10 cellular contexts compared by ENCODE assay signal in the genomic region with DNA sequence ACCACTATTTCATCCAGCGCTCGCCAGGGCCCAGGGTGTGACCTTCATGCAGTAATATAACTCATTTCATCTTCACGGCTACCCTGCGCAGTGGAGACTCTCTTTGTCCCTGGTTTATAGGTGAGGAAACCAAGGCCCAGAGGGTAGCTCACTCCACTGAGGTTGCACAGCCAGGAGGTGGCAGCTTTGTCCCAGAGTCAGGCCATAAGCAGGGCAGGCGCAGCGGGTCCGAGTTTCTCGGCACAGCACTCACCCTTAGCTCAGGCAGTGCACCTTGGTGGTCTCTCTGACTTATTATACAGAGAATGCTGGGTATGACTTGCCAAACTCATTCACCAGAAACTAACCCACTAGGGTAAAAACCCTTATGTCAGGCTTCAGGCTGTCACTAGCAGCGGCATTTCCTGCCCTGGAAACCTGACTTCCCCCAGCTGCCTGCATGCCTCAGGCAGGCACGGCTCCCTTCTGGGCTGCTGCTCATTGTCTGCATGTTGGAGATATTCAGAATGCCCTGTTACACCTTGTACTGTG. TPM values are rescaled to one million over a fixed set of nuclear protein-coding genes. Genes with fewer than 3 reads are reported as not detected.
A peak's percentile ranks its signal among the peaks of the same experiment; 100 is the strongest.
DNase-seq lines count a peak whose midpoint lies in the region; ATAC-seq and TF ChIP-seq lines count a peak whose summit lies in the region.
"Had no signal": no experiment of that assay in that cellular context is flagged by ENCODE, and none has a peak within 500 bp of the region (broad histone marks: within the 10 kb centered on the region; RNA-seq: fewer than 3 reads in every experiment).

No MANE protein-coding gene starts in this region.

- no peak overlapping the region for H3K27ac ChIP-seq in CD8-positive, alpha-beta T cell (ENCODE audit: low read depth, low read length)
- H3K27ac ChIP-seq in mammary epithelial cell (ENCODE audit: insufficient read depth, low read depth, low read length) (peak overlapping the region; percentile 91), mesodermal cell (ENCODE audit: low read depth, low read length, severe bottlenecking) (peak overlapping the region; percentile 62), SK-N-SH (ENCODE audit: low read depth in 2 of 2, low read length in 1 of 2) (no peak overlapping the region; a peak in 1 of 4 replicates)

- H3K4me3 Mint-ChIP-seq in CD8-positive, alpha-beta T cell = no peak overlapping the region
- H3K4me3 Mint-ChIP-seq: activated B cell treated with CpG ODN at 0.5 μM for 24 hours had no signal

- H3K36me3 ChIP-seq in CD8-positive, alpha-beta T cell (ENCODE audit: insufficient read depth, low read length) = peaks cover 9% of the 10 kb centered on the region
- peaks cover 60% of the 10 kb centered on the region for H3K36me3 ChIP-seq in NT2/D1 (ENCODE audit: insufficient read depth, insufficient read length, low read length)
- H3K36me3 ChIP-seq in mammary epithelial cell (ENCODE audit: insufficient read depth, low read length) = peaks cover 9% of the 10 kb centered on the region
- H3K36me3 ChIP-seq in mesodermal cell (ENCODE audit: control insufficient read depth, insufficient read depth, low read length) = peaks cover 58% of the 10 kb centered on the region
- H3K36me3 ChIP-seq in SK-N-SH (replicated peaks in 1 of 2; ENCODE audit: control insufficient read depth in 1 of 2, insufficient read depth in 2 of 2, low read length in 1 of 2) = peaks cover 10 to 20% of the 10 kb centered on the region in 2 experiments

- 67% methylated on average over 8 of the region's 10 CpGs for WGBS in mammary epithelial cell (ENCODE audit: low coverage, missing lambda C conversion rate)
- WGBS in mesodermal cell (ENCODE audit: insufficient coverage in 2 of 2), 2 experiments = 84 to 90% methylated on average over 6 to 10 of the region's 10 CpGs
- 91% methylated on average over 9 of the region's 10 CpGs for WGBS in SK-N-SH (ENCODE audit: low lambda C conversion rate)

- no peaks in the 10 kb centered on the region for H3K9me3 ChIP-seq in CD8-positive, alpha-beta T cell (ENCODE audit: low read length)
- H3K9me3 ChIP-seq in NT2/D1 (ENCODE audit: insufficient read depth, low read length) (no peaks in the 10 kb centered on the region), mammary epithelial cell (replicated peaks; ENCODE audit: insufficient read depth, low read length) (no peaks in the 10 kb centered on the region), mesodermal cell (ENCODE audit: control insufficient read depth, low read length) (no peaks in the 10 kb centered on the region), SK-N-SH (no peaks in the 10 kb centered on the region)

- dilution Hi-C loops in mammary epithelial cell (cut with HindIII; ENCODE audit: low sequenced_read_pairs) = no loop called here

- H3K9me3 Mint-ChIP-seq in CD8-positive, alpha-beta T cell = no peaks in the 10 kb centered on the region
- H3K9me3 Mint-ChIP-seq: activated B cell treated with CpG ODN at 0.5 μM for 24 hours had no signal

- no peak for TF ChIP-seq CTCF in CD8-positive, alpha-beta T cell (IDR thresholded peaks at IDR 0.05)
- no peak for TF ChIP-seq CTCF in mammary epithelial cell (conservative IDR thresholded peaks at IDR 0.05 in 1 of 2, IDR thresholded peaks at IDR 0.05 in 1 of 2; ENCODE audit: extremely low read depth in 1 of 2, insufficient read depth in 1 of 2, low read depth in 1 of 2, low read length in 2 of 2)
- no peak for TF ChIP-seq CTCF in SK-N-SH (IDR thresholded peaks at IDR 0.05)

- in situ Hi-C loops in mammary epithelial cell (cut with MboI; ENCODE audit: low sequenced_read_pairs in 2 of 2) = loop anchor here in 1 of 2 donors (10.0 kb wide), 1 partner anchor 87 kb away; no protein-coding TSS in a partner anchor

- H3K27ac Mint-ChIP-seq in CD8-positive, alpha-beta T cell = peak overlapping the region; percentile 32
- H3K27ac Mint-ChIP-seq: activated B cell treated with CpG ODN at 0.5 μM for 24 hours had no signal

- intact Hi-C loops in CD8-positive, alpha-beta T cell (cut with DNase I, micrococcal nuclease) = no loop called here
- intact Hi-C loops in mammary epithelial cell (cut with micrococcal nuclease) (loop anchor here (5.0 to 10.0 kb wide), 2 partner anchors 89 to 287 kb away; no protein-coding TSS in a partner anchor), left colon (cut with DNase I, micrococcal nuclease) (no loop called here)

- H3K4me2 ChIP-seq in mammary epithelial cell (ENCODE audit: insufficient read depth, low read depth, low read length) (peak overlapping the region; percentile 46), SK-N-SH (no peak overlapping the region)

- H2AFZ ChIP-seq in mammary epithelial cell (ENCODE audit: low read depth, low read length) = no peak overlapping the region
- H2AFZ ChIP-seq in SK-N-SH (ENCODE audit: low read depth) = no peak overlapping the region

- no peak for ATAC-seq in CD8-positive, alpha-beta T cell
- ATAC-seq in left colon (no peak), GM18517 (IDR thresholded peaks at IDR 0.05; ENCODE audit: unreplicated experiment) (no peak)

- H3K9ac ChIP-seq in NT2/D1 (ENCODE audit: insufficient read length, low read depth) (peak overlapping the region; percentile 61), mammary epithelial cell (ENCODE audit: insufficient read depth, low read length) (peak overlapping the region; percentile 18), SK-N-SH (no peak overlapping the region)

- no TSS peak for BruUV-seq in mammary epithelial cell (replicated peaks; lab: Mats Ljungman, UMichigan)

- peaks cover 34% of the 10 kb centered on the region for H3K4me1 Mint-ChIP-seq in CD8-positive, alpha-beta T cell (ENCODE audit: low read depth)

- no peaks in the 10 kb centered on the region for H3F3A ChIP-seq in SK-N-SH (replicated peaks; ENCODE audit: insufficient read depth)

- H3K27me3 Mint-ChIP-seq in CD8-positive, alpha-beta T cell (ENCODE audit: low read depth) = no peaks in the 10 kb centered on the region
- H3K27me3 Mint-ChIP-seq: activated B cell treated with CpG ODN at 0.5 μM for 24 hours had no signal

- no peak for TF ChIP-seq RAD21 in SK-N-SH (IDR thresholded peaks at IDR 0.05; ENCODE audit: low read length)

- peaks cover 15% of the 10 kb centered on the region for H3K4me1 ChIP-seq in CD8-positive, alpha-beta T cell (ENCODE audit: insufficient read depth, low read length)
- peaks cover 23% of the 10 kb centered on the region for H3K4me1 ChIP-seq in NT2/D1 (ENCODE audit: insufficient read depth, insufficient read length)
- H3K4me1 ChIP-seq in mammary epithelial cell (ENCODE audit: insufficient read depth, low read length) = peaks cover 38% of the 10 kb centered on the region
- peaks cover 30% of the 10 kb centered on the region for H3K4me1 ChIP-seq in mesodermal cell (ENCODE audit: control insufficient read depth, insufficient read depth, low read length, poor library complexity, severe bottlenecking)
- H3K4me1 ChIP-seq in SK-N-SH (ENCODE audit: control insufficient read depth in 1 of 2, insufficient read depth in 2 of 2, low read depth in 1 of 2, low read length in 1 of 2) = peaks cover 29 to 30% of the 10 kb centered on the region in 2 experiments

- H3K79me2 ChIP-seq in mammary epithelial cell (ENCODE audit: insufficient read depth, low read length) (peaks cover 68% of the 10 kb centered on the region), SK-N-SH (ENCODE audit: insufficient read depth) (peaks cover 61% of the 10 kb centered on the region)

- CTCF ChIA-PET in CD8-positive, alpha-beta T cell (lab: Charles Lee) = interaction anchor here (0.8 to 1.2 kb wide), 2 partner anchors 18 to 24 kb away, joined by 3 to 4 read pairs; no protein-coding TSS in a partner anchor
- CTCF ChIA-PET in mammary epithelial cell (lab: Charles Lee; ENCODE audit: low non-redundant PET) (no interaction called here), SK-N-SH (lab: Yijun Ruan, JAX) (interaction anchor here (2.0 to 5.0 kb wide), 4 partner anchors 13 to 91 kb away, joined by 9 to 27 read pairs (median 18); partner anchors contain the start of gene PPP5C)

- H3K4me3 ChIP-seq in CD8-positive, alpha-beta T cell (ENCODE audit: low read depth, low read length) = no peak overlapping the region
- H3K4me3 ChIP-seq in NT2/D1 (ENCODE audit: insufficient read length, low read depth) (no peak overlapping the region), mammary epithelial cell (replicated peaks in 1 of 3; ENCODE audit: insufficient read depth in 1 of 3, low read depth in 2 of 3, low read length in 3 of 3) (no peak overlapping the region), mesodermal cell (ENCODE audit: extremely low read depth, insufficient read depth, low read length, poor library complexity, severe bottlenecking) (no peak overlapping the region), SK-N-SH (ENCODE audit: low read depth in 2 of 2, low read length in 1 of 2) (no peak overlapping the region)

- no peaks in the 10 kb centered on the region for H3K27me3 ChIP-seq in CD8-positive, alpha-beta T cell (ENCODE audit: insufficient read depth, low read length)
- H3K27me3 ChIP-seq in NT2/D1 (ENCODE audit: insufficient read depth, insufficient read length) = no peaks in the 10 kb centered on the region
- no peaks in the 10 kb centered on the region for H3K27me3 ChIP-seq in mammary epithelial cell (ENCODE audit: insufficient read depth, low read length)
- no peaks in the 10 kb centered on the region for H3K27me3 ChIP-seq in SK-N-SH (ENCODE audit: insufficient read depth)

- TF ChIP-seq EP300 in SK-N-SH (IDR thresholded peaks at IDR 0.05; ENCODE audit: borderline replicate concordance in 1 of 2, low read depth in 1 of 2, low read length in 1 of 2) = no peak

- no peak for DNase-seq in CD8-positive, alpha-beta T cell
- DNase-seq in NT2/D1 (ENCODE audit: low read depth, low spot score) = no peak
- peak; percentile 27 for DNase-seq in mammary epithelial cell
- DNase-seq in left colon = no peak
- no peak for DNase-seq in SK-N-SH
- DNase-seq in NCI-H1417 treated with DMSO at 0.1 percent for 48 hours (lab: John Stamatoyannopoulos, UW) = no peak
- DNase-seq: activated B cell treated with CpG ODN at 0.5 μM for 24 hours, DMS79 treated with DMSO at 0.1 percent for 48 hours had no signal

- no peaks in the 10 kb centered on the region for H3K9me2 ChIP-seq in SK-N-SH

- POLR2A ChIA-PET in CD8-positive, alpha-beta T cell (lab: Charles Lee) = no interaction called here
- POLR2A ChIA-PET in SK-N-SH (lab: Yijun Ruan, JAX) = interaction anchor here (0.6 kb wide), 1 partner anchor 1387 kb away, joined by 3 read pairs; no protein-coding TSS in a partner anchor

- H4K20me1 ChIP-seq in mammary epithelial cell (ENCODE audit: insufficient read depth, low read length) = no peaks in the 10 kb centered on the region
- peaks cover 29% of the 10 kb centered on the region for H4K20me1 ChIP-seq in SK-N-SH (ENCODE audit: insufficient read depth)

- H3K36me3 Mint-ChIP-seq in CD8-positive, alpha-beta T cell = peaks cover 36% of the 10 kb centered on the region

RNA-seq across cellular contexts. Expression of gene PPP5C, which starts 24.5 kb away (rescaled TPM):
- 10 to 100 TPM; 24.6 to 25.7 TPM for total RNA-seq in CD8-positive, alpha-beta T cell
- 10 to 100 TPM; 49.0 to 69.7 TPM for total RNA-seq in mammary epithelial cell
- 116 TPM for polyA plus RNA-seq in mammary epithelial cell
- 245 TPM for polyA minus RNA-seq in mammary epithelial cell
- polyA plus RNA-seq in mesodermal cell (2013, experiment 1 of 2) = 82.8 TPM
- polyA plus RNA-seq in mesodermal cell (2013, experiment 2 of 2) = 74.0 TPM
- total RNA-seq in left colon = 10 to 100 TPM; 51.8 to 80.7 TPM
- 131 and 162 TPM in 2 replicates for polyA plus RNA-seq in SK-N-SH (2012; rRNA removed)
- polyA plus RNA-seq in SK-N-SH (2012; cell fraction: cytosol; rRNA removed) = 70.0 and 97.9 TPM in 2 replicates
- polyA plus RNA-seq in SK-N-SH (2012; cell fraction: nucleus; rRNA removed) = 258 and 261 TPM in 2 replicates

RNA-seq across cellular contexts. Expression of gene CCDC8, which starts 41.9 kb away (rescaled TPM):
- total RNA-seq in CD8-positive, alpha-beta T cell = not detected
- 100 to 1,000 TPM in 1 of 2 donors, 10 to 100 TPM in 1; 94.6 to 110 TPM for total RNA-seq in mammary epithelial cell
- polyA plus RNA-seq in mammary epithelial cell = 47.7 TPM
- polyA minus RNA-seq in mammary epithelial cell = 47.1 TPM
- 16.4 TPM for polyA plus RNA-seq in mesodermal cell (2013, experiment 1 of 2)
- polyA plus RNA-seq in mesodermal cell (2013, experiment 2 of 2) = 15.8 TPM
- total RNA-seq in left colon = 1 to 10 TPM in 1 of 2 donors, under 1 TPM in 1; 0.40 to 2.5 TPM
- polyA plus RNA-seq in SK-N-SH (2012; rRNA removed) = 0.03 TPM in 1 of 2 replicates, not detected in the other
- polyA plus RNA-seq in SK-N-SH (2012; cell fraction: cytosol; rRNA removed) = 0.01 TPM in 2 replicates
- polyA plus RNA-seq in SK-N-SH (2012; cell fraction: nucleus; rRNA removed) = 0.04 and 0.06 TPM in 2 replicates
- total RNA-seq: activated B cell treated with CpG ODN at 0.5 μM for 24 hours had no signal

RNA-seq across cellular contexts. Expression of gene PNMA8C, which starts 57.3 kb away (rescaled TPM):
- under 1 TPM in 1 of 2 experiments, not detected in 1; 0.08 TPM for total RNA-seq in CD8-positive, alpha-beta T cell
- total RNA-seq in mammary epithelial cell (1 to 10 TPM in 1 of 2 donors, not detected in 1; 2.3 TPM), left colon (under 1 TPM in 1 of 2 donors, not detected in 1; 0.06 TPM)
- polyA plus RNA-seq in mammary epithelial cell (not detected), SK-N-SH (2012; rRNA removed) (1.3 and 1.6 TPM in 2 replicates)
- not detected for polyA minus RNA-seq in mammary epithelial cell
- 0.74 TPM for polyA plus RNA-seq in mesodermal cell (2013, experiment 1 of 2)
- polyA plus RNA-seq in mesodermal cell (2013, experiment 2 of 2) = 0.61 TPM
- 1.1 and 1.4 TPM in 2 replicates for polyA plus RNA-seq in SK-N-SH (2012; cell fraction: cytosol; rRNA removed)
- polyA plus RNA-seq in SK-N-SH (2012; cell fraction: nucleus; rRNA removed) = 1.6 and 1.8 TPM in 2 replicates
- total RNA-seq: activated B cell treated with CpG ODN at 0.5 μM for 24 hours had no signal

Comparison
In these comparisons a context has a peak if more than half of its experiments do, and no peak if none do; other contexts are left out.
1. H3K27ac ChIP-seq: peak in mammary epithelial cell (single experiment) and mesodermal cell (single experiment); none in CD8-positive, alpha-beta T cell (single experiment) and SK-N-SH (0 of 2).
2. RNA of gene CCDC8, which starts 41.9 kb away (total RNA-seq): 94.6 to 110 TPM in mammary epithelial cell; 0.40 to 2.5 TPM in left colon and not detected in CD8-positive, alpha-beta T cell; every median in the first group is over 10 times any median in the second.